In genomic region chr1:242784074-242784473, GRCh38 we compare ENCODE assay signal across 9 cellular contexts.
DNase-seq lines count a peak whose midpoint lies in the region; ATAC-seq and TF ChIP-seq lines count a peak whose summit lies in the region.
"Had no signal": no experiment of that assay in that cellular context is flagged by ENCODE, and none has a peak within 500 bp of the region (broad histone marks: within the 10 kb centered on the region; RNA-seq: fewer than 3 reads in every experiment).

No MANE protein-coding gene starts in this region.

- no peak for TF ChIP-seq POLR2A in esophagus squamous epithelium (IDR thresholded peaks at IDR 0.05)

- DNase-seq in NCI-H1436 treated with DMSO at 0.1 percent for 48 hours (lab: John Stamatoyannopoulos, UW), result peak; percentile 60
- DNase-seq in effector memory CD4-positive, alpha-beta T cell, result no peak
- no peak for DNase-seq in esophagus squamous epithelium (lab: John Stamatoyannopoulos, UW)
- DNase-seq in smooth muscle cell (lab: John Stamatoyannopoulos, UW; ENCODE audit: unreplicated experiment), result no peak
- DNase-seq in NCI-H128 (lab: John Stamatoyannopoulos, UW; ENCODE audit: unreplicated experiment), result no peak
- DNase-seq: stimulated activated CD4-positive, alpha-beta T cell treated with anti-CD3 and anti-CD28 coated beads, Interleukin-12 subunit alpha, Interleukin-12 subunit beta, amount 100 ng/mL, for 4 hours had no signal

- intact Hi-C loops in esophagus squamous epithelium (cut with DNase I), result no loop called here

- H3K36me3 ChIP-seq in neuron (ENCODE audit: insufficient read depth, low read length), result no peaks in the 10 kb centered on the region
- H3K36me3 ChIP-seq in effector memory CD4-positive, alpha-beta T cell (ENCODE audit: control insufficient read depth, insufficient read depth, low read length), result no peaks in the 10 kb centered on the region
- no peaks in the 10 kb centered on the region for H3K36me3 ChIP-seq in esophagus squamous epithelium
- no peaks in the 10 kb centered on the region for H3K36me3 ChIP-seq in smooth muscle cell (ENCODE audit: low read depth)

- H3K9me3 ChIP-seq in neuron (ENCODE audit: low read length) (no peaks in the 10 kb centered on the region), esophagus squamous epithelium (no peaks in the 10 kb centered on the region), smooth muscle cell (replicated peaks; ENCODE audit: low read depth) (no peaks in the 10 kb centered on the region)
- H3K9me3 ChIP-seq in effector memory CD4-positive, alpha-beta T cell (ENCODE audit: control insufficient read depth, low read length), result no peaks in the 10 kb centered on the region

- peak overlapping the region; percentile 17 for H2AFZ ChIP-seq in neuron (ENCODE audit: low read depth, low read length)
- H2AFZ ChIP-seq in smooth muscle cell (ENCODE audit: low read depth), result no peak overlapping the region

- no peaks in the 10 kb centered on the region for H3K79me2 ChIP-seq in smooth muscle cell (ENCODE audit: low read depth)

- no peaks in the 10 kb centered on the region for H3K27me3 ChIP-seq in neuron (ENCODE audit: insufficient read depth, low read length)
- no peaks in the 10 kb centered on the region for H3K27me3 ChIP-seq in effector memory CD4-positive, alpha-beta T cell (replicated peaks; ENCODE audit: control insufficient read depth, insufficient read depth, low read length, poor library complexity, severe bottlenecking)
- no peaks in the 10 kb centered on the region for H3K27me3 ChIP-seq in esophagus squamous epithelium
- H3K27me3 ChIP-seq in smooth muscle cell (ENCODE audit: low read depth), result no peaks in the 10 kb centered on the region

- TF ChIP-seq CTCF in esophagus squamous epithelium (IDR thresholded peaks at IDR 0.05), result no peak
- TF ChIP-seq CTCF in smooth muscle cell (IDR thresholded peaks at IDR 0.05; ENCODE audit: borderline replicate concordance, insufficient read depth, poor library complexity, severe bottlenecking), result no peak

- peaks cover 10% of the 10 kb centered on the region for H3K4me1 ChIP-seq in neuron (ENCODE audit: insufficient read depth, low read length)
- H3K4me1 ChIP-seq in effector memory CD4-positive, alpha-beta T cell (ENCODE audit: control insufficient read depth, insufficient read depth, low read length, poor library complexity, severe bottlenecking), result no peaks in the 10 kb centered on the region
- H3K4me1 ChIP-seq in esophagus squamous epithelium, result no peaks in the 10 kb centered on the region
- H3K4me1 ChIP-seq in smooth muscle cell (ENCODE audit: low read depth), result no peaks in the 10 kb centered on the region

- 26 to 49% methylated on average over 5 of the region's 5 CpGs for WGBS in esophagus squamous epithelium, 2 donors
- 90% methylated on average over 5 of the region's 5 CpGs for WGBS in smooth muscle cell (ENCODE audit: low lambda C conversion rate)

- H4K20me1 ChIP-seq in smooth muscle cell (ENCODE audit: low read depth), result no peaks in the 10 kb centered on the region

- H3K4me2 ChIP-seq in smooth muscle cell, result no peak overlapping the region

- no peak overlapping the region for H3K9ac ChIP-seq in smooth muscle cell (ENCODE audit: low read depth)

- H3F3A ChIP-seq in smooth muscle cell (ENCODE audit: low read depth), result no peaks in the 10 kb centered on the region

- no peak overlapping the region for H3K27ac ChIP-seq in effector memory CD4-positive, alpha-beta T cell (ENCODE audit: insufficient read depth, low read length, poor library complexity, severe bottlenecking)
- H3K27ac ChIP-seq in esophagus squamous epithelium (no peak overlapping the region), smooth muscle cell (ENCODE audit: low read depth) (no peak overlapping the region)

- ATAC-seq in GM19351 (IDR thresholded peaks at IDR 0.05; ENCODE audit: unreplicated experiment) (peak; percentile 68), HG02852 (IDR thresholded peaks at IDR 0.05; ENCODE audit: unreplicated experiment) (peak; percentile 62)

- H3K4me3 ChIP-seq in neuron (ENCODE audit: low read length), result no peak overlapping the region
- H3K4me3 ChIP-seq in effector memory CD4-positive, alpha-beta T cell (ENCODE audit: insufficient read depth, low read depth, low read length, poor library complexity, severe bottlenecking), result no peak overlapping the region
- H3K4me3 ChIP-seq in esophagus squamous epithelium, result no peak overlapping the region
- no peak overlapping the region for H3K4me3 ChIP-seq in smooth muscle cell
